Comparison of ENCODE assay signal across 25 cellular contexts in the genomic region with DNA sequence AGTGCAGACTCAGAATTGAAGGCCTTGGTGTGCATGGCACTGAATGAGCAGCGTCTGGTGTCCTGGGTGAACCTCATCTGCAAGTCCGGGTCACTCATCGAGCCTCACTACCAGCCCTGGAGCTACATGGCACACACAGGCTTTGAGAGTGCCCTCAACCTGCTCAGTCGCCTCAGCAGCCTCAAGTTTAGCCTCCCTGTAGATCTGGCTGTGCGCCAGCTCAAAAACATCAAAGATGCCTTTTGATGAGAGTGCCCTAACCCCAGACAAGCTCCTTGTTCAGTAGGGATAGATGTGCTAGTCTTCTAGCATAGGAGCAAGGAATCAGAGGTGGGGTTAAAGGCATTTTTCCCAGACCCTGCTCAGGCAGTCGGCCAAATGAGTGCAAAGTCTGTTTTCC. TPM values are rescaled to one million over a fixed set of nuclear protein-coding genes. Genes with fewer than 3 reads are reported as not detected.
A peak's percentile ranks its signal among the peaks of the same experiment; 100 is the strongest.
DNase-seq lines count a peak whose midpoint lies in the region; ATAC-seq, FAIRE-seq and TF ChIP-seq lines count a peak whose summit lies in the region.
"Had no signal": no experiment of that assay in that cellular context is flagged by ENCODE, and none has a peak within 500 bp of the region (broad histone marks: within the 10 kb centered on the region; RNA-seq: fewer than 3 reads in every experiment).

No MANE protein-coding gene starts in this region.

- no peak overlapping the region for H2AFZ ChIP-seq in HepG2 (ENCODE audit: low read length)

- TF ChIP-seq POLR2A in HepG2 (IDR thresholded peaks at IDR 0.05; ENCODE audit: insufficient read depth in 1 of 2, low read depth in 2 of 2, low read length in 2 of 2) (no peak), right lobe of liver (IDR thresholded peaks at IDR 0.05) (no peak)

- no peak for FAIRE-seq in HepG2 (lab: Jason Lieb, UNC)
- FAIRE-seq: GM18507 had no signal

- in situ Hi-C loops in HepG2 (cut with HindIII; ENCODE audit: extremely low pct_ligation_motif_present, low pct_unique_long_range_greater_than_20kb) = no loop called here

- H3K79me2 ChIP-seq in HepG2 (ENCODE audit: insufficient read depth, low read length) = no peaks in the 10 kb centered on the region

- TF ChIP-seq CTCF in HepG2 (CRISPR knock-in tag; IDR thresholded peaks at IDR 0.05) (no peak), right lobe of liver (IDR thresholded peaks at IDR 0.05) (no peak), RWPE2 (IDR thresholded peaks at IDR 0.05; ENCODE audit: poor library complexity, severe bottlenecking) (no peak), progenitor cell of endocrine pancreas (IDR thresholded peaks at IDR 0.05; ENCODE audit: unreplicated experiment) (no peak)

- POLR2A ChIA-PET in HepG2 (lab: Yijun Ruan, JAX) = interaction anchor here (1.0 to 1.1 kb wide), 2 partner anchors 16 to 167 kb away, joined by 3 to 4 read pairs; partner anchors contain the start of gene BECN1

- H3K4me1 ChIP-seq in HepG2 (ENCODE audit: insufficient read depth, low read length) (0 out of 2 replicates have a peak, but pooled peaks cover 16% of the 10 kb centered on the region), right lobe of liver (no peaks in the 10 kb centered on the region), RWPE2 (ENCODE audit: insufficient read depth, poor library complexity, severe bottlenecking) (peaks cover 31% of the 10 kb centered on the region)

- no peak overlapping the region for H3K4me2 ChIP-seq in HepG2 (ENCODE audit: low read depth, low read length)

- H3K9ac ChIP-seq in HepG2 (ENCODE audit: insufficient read depth, low read depth, low read length) = no peak overlapping the region

- no TSS peak for BruUV-seq in HepG2 (replicated peaks; lab: Mats Ljungman, UMichigan)

- H3K27ac ChIP-seq in HepG2 (ENCODE audit: extremely low read length, insufficient read depth, low read length) = no peak overlapping the region
- H3K27ac ChIP-seq in right lobe of liver = no peak overlapping the region
- H3K27ac ChIP-seq in RWPE2 (ENCODE audit: poor library complexity, severe bottlenecking) = peak overlapping the region; percentile 99
- peak overlapping the region; percentile 33 for H3K27ac ChIP-seq in temporal lobe (ENCODE audit: low read depth, low read length)

- peaks cover 6% of the 10 kb centered on the region for H3K4me1 Mint-ChIP-seq in progenitor cell of endocrine pancreas (ENCODE audit: low read depth)
- H3K4me1 Mint-ChIP-seq in activated naive CD4-positive, alpha-beta T cell treated with anti-CD3 and anti-CD28 coated beads for 36 hours (ENCODE audit: low read depth) = no peaks in the 10 kb centered on the region
- H3K4me1 Mint-ChIP-seq: H9 had no signal

- no peaks in the 10 kb centered on the region for H4K20me1 ChIP-seq in HepG2 (ENCODE audit: insufficient read depth, low read length)

- H3K27ac Mint-ChIP-seq in progenitor cell of endocrine pancreas = no peak overlapping the region
- no peak overlapping the region for H3K27ac Mint-ChIP-seq in activated naive CD4-positive, alpha-beta T cell treated with anti-CD3 and anti-CD28 coated beads for 36 hours
- H3K27ac Mint-ChIP-seq: CD4-positive, alpha-beta T cell; H9 had no signal

- H3K4me3 ChIP-seq in HepG2 (replicated peaks in 1 of 3; ENCODE audit: insufficient read depth in 1 of 3, low read depth in 2 of 3, low read length in 3 of 3) (no peak overlapping the region), right lobe of liver (no peak overlapping the region), RWPE2 (ENCODE audit: severe bottlenecking) (no peak overlapping the region)
- H3K4me3 ChIP-seq: BLaER1 treated with 17β-estradiol and CSF1 and Interleukin-3, amounts not matched to agents 10 nM and 100 nM; SK-N-MC had no signal

- intact Hi-C loops in HepG2 (cut with micrococcal nuclease; ENCODE audit: unreplicated experiment) (no loop called here), right lobe of liver (cut with DNase I) (loop anchor here in 1 of 2 donors (10.0 kb wide), 1 partner anchor 133 kb away; the partner anchor contains the start of gene BRCA1)
- intact Hi-C loops in activated naive CD4-positive, alpha-beta T cell treated with anti-CD3 and anti-CD28 coated beads for 36 hours (cut with micrococcal nuclease) = no loop called here

- DNase-seq in HepG2 (ENCODE audit: low spot score) (no peak), right lobe of liver (no peak), RWPE2 (ENCODE audit: low spot score) (no peak), mesenteric fat pad (ENCODE audit: low spot score) (peak; percentile 69), progenitor cell of endocrine pancreas (ENCODE audit: low spot score, unreplicated experiment) (no peak)
- no peak for DNase-seq in activated naive CD4-positive, alpha-beta T cell treated with anti-CD3 and anti-CD28 coated beads for 36 hours
- DNase-seq: AML-193; CD4-positive, alpha-beta T cell; COR-L47; DMS53; H9; KG1; MM.1S; NCI-H2029; NCI-H526 treated with DMSO at 0.1 percent for 48 hours; SIG-M5; SW 1271 had no signal

- peaks cover 27 to 66% of the 10 kb centered on the region in 2 experiments for H3K36me3 ChIP-seq in HepG2 (replicated peaks in 1 of 2; ENCODE audit: control insufficient read depth in 1 of 2, insufficient read depth in 2 of 2, low read length in 2 of 2)
- H3K36me3 ChIP-seq in right lobe of liver = peaks cover 0 to 59% (median 22%) of the 10 kb centered on the region in 4 donors
- peaks cover 65% of the 10 kb centered on the region for H3K36me3 ChIP-seq in RWPE2 (ENCODE audit: low read depth)

- TF ChIP-seq EP300 in HepG2 (IDR thresholded peaks at IDR 0.05; ENCODE audit: low read depth in 2 of 2, low read length in 2 of 2) (no peak), HepG2 (CRISPR knock-in tag; IDR thresholded peaks at IDR 0.05; ENCODE audit: borderline replicate concordance) (no peak)

- 79% methylated on average over 3 of the region's 6 CpGs for WGBS in HepG2 (ENCODE audit: low lambda C conversion rate)
- 100% methylated on average over 3 of the region's 6 CpGs for WGBS in right lobe of liver (ENCODE audit: insufficient coverage, low coverage, low lambda C conversion rate, missing lambda C conversion rate)

- H3K9me3 Mint-ChIP-seq in progenitor cell of endocrine pancreas (ENCODE audit: low read depth) = no peaks in the 10 kb centered on the region
- no peaks in the 10 kb centered on the region for H3K9me3 Mint-ChIP-seq in activated naive CD4-positive, alpha-beta T cell treated with anti-CD3 and anti-CD28 coated beads for 36 hours
- H3K9me3 Mint-ChIP-seq: CD4-positive, alpha-beta T cell; H9 had no signal

- no peaks in the 10 kb centered on the region for H3K9me3 ChIP-seq in HepG2 (ENCODE audit: low read length)
- no peaks in the 10 kb centered on the region for H3K9me3 ChIP-seq in right lobe of liver
- H3K9me3 ChIP-seq in RWPE2 (ENCODE audit: severe bottlenecking) = no peaks in the 10 kb centered on the region
- H3K9me3 ChIP-seq: BLaER1 treated with 17β-estradiol and CSF1 and Interleukin-3, amounts not matched to agents 10 nM and 100 nM had no signal

- TF ChIP-seq RAD21 in HepG2 (CRISPR knock-in tag; IDR thresholded peaks at IDR 0.05) = no peak

- CTCF ChIA-PET in HepG2 (lab: Yijun Ruan, JAX; ENCODE audit: low intra/inter-chr PET ratio, low total read pairs) = no interaction called here
- CTCF ChIA-PET in activated naive CD4-positive, alpha-beta T cell treated with anti-CD3 and anti-CD28 coated beads for 36 hours (lab: Charles Lee) = interaction anchor here (0.5 kb wide), 1 partner anchor 46 kb away, joined by 3 read pairs; no protein-coding TSS in a partner anchor

- ATAC-seq in HepG2 = no peak
- ATAC-seq in right lobe of liver = no peak
- ATAC-seq in RWPE2 (ENCODE audit: low read depth) = no peak
- no peak for ATAC-seq in HG02884 (IDR thresholded peaks at IDR 0.05; ENCODE audit: unreplicated experiment)
- ATAC-seq: Panc1 had no signal

- H3K4me3 Mint-ChIP-seq in progenitor cell of endocrine pancreas (ENCODE audit: low read depth) = no peak overlapping the region
- no peak overlapping the region for H3K4me3 Mint-ChIP-seq in activated naive CD4-positive, alpha-beta T cell treated with anti-CD3 and anti-CD28 coated beads for 36 hours
- H3K4me3 Mint-ChIP-seq: CD4-positive, alpha-beta T cell; H9 had no signal

- no peaks in the 10 kb centered on the region for H3K27me3 ChIP-seq in HepG2 (ENCODE audit: control insufficient read depth in 1 of 2, insufficient read depth in 2 of 2, low read length in 2 of 2)
- H3K27me3 ChIP-seq in right lobe of liver = no peaks in the 10 kb centered on the region
- no peaks in the 10 kb centered on the region for H3K27me3 ChIP-seq in RWPE2 (ENCODE audit: insufficient read depth, poor library complexity, severe bottlenecking)
- H3K27me3 ChIP-seq: BLaER1 treated with 17β-estradiol and CSF1 and Interleukin-3, amounts not matched to agents 10 nM and 100 nM had no signal

- no peaks in the 10 kb centered on the region for H3K27me3 Mint-ChIP-seq in progenitor cell of endocrine pancreas
- no peaks in the 10 kb centered on the region for H3K27me3 Mint-ChIP-seq in activated naive CD4-positive, alpha-beta T cell treated with anti-CD3 and anti-CD28 coated beads for 36 hours (ENCODE audit: low read depth)
- H3K27me3 Mint-ChIP-seq: CD4-positive, alpha-beta T cell had no signal

- H3K36me3 Mint-ChIP-seq in progenitor cell of endocrine pancreas (ENCODE audit: insufficient read depth) = peaks cover 26% of the 10 kb centered on the region
- peaks cover 19% of the 10 kb centered on the region for H3K36me3 Mint-ChIP-seq in activated naive CD4-positive, alpha-beta T cell treated with anti-CD3 and anti-CD28 coated beads for 36 hours (ENCODE audit: low read depth)

RNA-seq across cellular contexts. Expression of gene RPL27, which starts 6.7 kb away (rescaled TPM):
- total RNA-seq in HepG2 (2016; rRNA removed; fragmentation: Illumina TruSeq; extraction: Trizol) (1,585 and 1,854 TPM in 2 replicates), right lobe of liver (100 to 1,000 TPM; 229 to 528 (median 316) TPM), mesenteric fat pad (838 TPM), temporal lobe (1,145 TPM), progenitor cell of endocrine pancreas (862 and 881 TPM in 2 replicates)
- 2,474 and 2,700 TPM in 2 replicates for total RNA-seq in HepG2 (2016; cell fraction: cytosol; rRNA removed; fragmentation: Illumina TruSeq; extraction: Trizol; ENCODE audit: low read depth)
- 1,612 and 2,027 TPM in 2 replicates for total RNA-seq in HepG2 (2016; cell fraction: insoluble cytoplasmic fraction; rRNA removed; fragmentation: Illumina TruSeq; extraction: Trizol)
- total RNA-seq in HepG2 (2016; cell fraction: membrane; rRNA removed; fragmentation: Illumina TruSeq; extraction: Trizol) = 3,431 and 3,586 TPM in 2 replicates
- 594 and 641 TPM in 2 replicates for total RNA-seq in HepG2 (2016; cell fraction: nucleus; rRNA removed; fragmentation: Illumina TruSeq; extraction: Trizol)
- 5,537 and 5,840 TPM in 2 replicates for polyA plus RNA-seq in HepG2 (2011; rRNA removed)
- polyA plus RNA-seq in HepG2 (2011; cell fraction: cytosol; rRNA removed) = 5,862 and 7,129 TPM in 2 replicates
- 1,636 and 1,825 TPM in 2 replicates for polyA plus RNA-seq in HepG2 (2011; cell fraction: nucleus; rRNA removed)
- polyA plus RNA-seq in HepG2 (2012) = 3,706 and 5,933 TPM in 2 replicates
- 4,996 and 5,283 TPM in 2 replicates for polyA plus RNA-seq in HepG2 (2016; cell fraction: cytosol; fragmentation: Illumina TruSeq; extraction: Trizol; ENCODE audit: low read depth)
- polyA plus RNA-seq in HepG2 (2016; cell fraction: insoluble cytoplasmic fraction; fragmentation: Illumina TruSeq; extraction: Trizol; ENCODE audit: low read depth) = 3,163 and 3,539 TPM in 2 replicates
- polyA plus RNA-seq in HepG2 (2016; cell fraction: membrane; fragmentation: Illumina TruSeq; extraction: Trizol; ENCODE audit: low read depth) = 5,583 and 6,010 TPM in 2 replicates
- 1,621 and 1,722 TPM in 2 replicates for polyA plus RNA-seq in HepG2 (2016; cell fraction: nucleus; fragmentation: Illumina TruSeq; extraction: Trizol; ENCODE audit: insufficient read depth, low read depth)
- polyA minus RNA-seq in HepG2 (2011; rRNA and poly(A)+ RNA removed; ENCODE audit: low replicate concordance) = 2,855 and 3,130 TPM in 2 replicates
- polyA minus RNA-seq in HepG2 (2011; cell fraction: cytosol; rRNA and poly(A)+ RNA removed) = 813 and 904 TPM in 2 replicates
- polyA minus RNA-seq in HepG2 (2011; cell fraction: nucleus; rRNA and poly(A)+ RNA removed) = 526 and 829 TPM in 2 replicates
- total RNA-seq in activated naive CD4-positive, alpha-beta T cell treated with anti-CD3 and anti-CD28 coated beads for 36 hours = 1,000 to 10,000 TPM; 1,974 to 2,033 TPM

RNA-seq across cellular contexts. Expression of gene RUNDC1, which starts 11.1 kb away (rescaled TPM):
- total RNA-seq in HepG2 (2016; rRNA removed; fragmentation: Illumina TruSeq; extraction: Trizol) (9.4 and 10.3 TPM in 2 replicates), right lobe of liver (1 to 10 TPM; 3.6 to 5.1 (median 4.6) TPM), mesenteric fat pad (10.6 TPM), temporal lobe (9.3 TPM), progenitor cell of endocrine pancreas (21.0 and 22.6 TPM in 2 replicates)
- total RNA-seq in HepG2 (2016; cell fraction: cytosol; rRNA removed; fragmentation: Illumina TruSeq; extraction: Trizol; ENCODE audit: low read depth) = 0.91 and 1.2 TPM in 2 replicates
- 8.5 and 10.4 TPM in 2 replicates for total RNA-seq in HepG2 (2016; cell fraction: insoluble cytoplasmic fraction; rRNA removed; fragmentation: Illumina TruSeq; extraction: Trizol)
- 4.6 and 5.0 TPM in 2 replicates for total RNA-seq in HepG2 (2016; cell fraction: membrane; rRNA removed; fragmentation: Illumina TruSeq; extraction: Trizol)
- 8.3 and 10.3 TPM in 2 replicates for total RNA-seq in HepG2 (2016; cell fraction: nucleus; rRNA removed; fragmentation: Illumina TruSeq; extraction: Trizol)
- polyA plus RNA-seq in HepG2 (2011; rRNA removed) = 11.4 and 14.0 TPM in 2 replicates
- 5.1 and 5.2 TPM in 2 replicates for polyA plus RNA-seq in HepG2 (2011; cell fraction: cytosol; rRNA removed)
- polyA plus RNA-seq in HepG2 (2011; cell fraction: nucleus; rRNA removed) = 16.7 and 21.1 TPM in 2 replicates
- polyA plus RNA-seq in HepG2 (2012) = 6.6 and 10.4 TPM in 2 replicates
- 0.78 and 0.85 TPM in 2 replicates for polyA plus RNA-seq in HepG2 (2016; cell fraction: cytosol; fragmentation: Illumina TruSeq; extraction: Trizol; ENCODE audit: low read depth)
- polyA plus RNA-seq in HepG2 (2016; cell fraction: insoluble cytoplasmic fraction; fragmentation: Illumina TruSeq; extraction: Trizol; ENCODE audit: low read depth) = 7.7 and 8.6 TPM in 2 replicates
- 2.0 and 2.1 TPM in 2 replicates for polyA plus RNA-seq in HepG2 (2016; cell fraction: membrane; fragmentation: Illumina TruSeq; extraction: Trizol; ENCODE audit: low read depth)
- polyA plus RNA-seq in HepG2 (2016; cell fraction: nucleus; fragmentation: Illumina TruSeq; extraction: Trizol; ENCODE audit: insufficient read depth, low read depth) = 11.4 and 11.5 TPM in 2 replicates
- polyA minus RNA-seq in HepG2 (2011; rRNA and poly(A)+ RNA removed; ENCODE audit: low replicate concordance) = 23.4 and 27.0 TPM in 2 replicates
- 5.7 and 6.1 TPM in 2 replicates for polyA minus RNA-seq in HepG2 (2011; cell fraction: cytosol; rRNA and poly(A)+ RNA removed)
- polyA minus RNA-seq in HepG2 (2011; cell fraction: nucleus; rRNA and poly(A)+ RNA removed) = 17.3 and 20.8 TPM in 2 replicates
- 1 to 10 TPM; 5.9 to 6.5 TPM for total RNA-seq in activated naive CD4-positive, alpha-beta T cell treated with anti-CD3 and anti-CD28 coated beads for 36 hours

RNA-seq across cellular contexts. Expression of gene PTGES3L, which starts 11.6 kb away (rescaled TPM):
- total RNA-seq in HepG2 (2016; rRNA removed; fragmentation: Illumina TruSeq; extraction: Trizol) (1.2 and 1.9 TPM in 2 replicates), right lobe of liver (not detected), mesenteric fat pad (not detected), temporal lobe (1.5 TPM), progenitor cell of endocrine pancreas (5.6 and 6.5 TPM in 2 replicates)
- total RNA-seq in HepG2 (2016; cell fraction: cytosol; rRNA removed; fragmentation: Illumina TruSeq; extraction: Trizol; ENCODE audit: low read depth) = 0.62 and 1.0 TPM in 2 replicates
- total RNA-seq in HepG2 (2016; cell fraction: insoluble cytoplasmic fraction; rRNA removed; fragmentation: Illumina TruSeq; extraction: Trizol) = 1.6 and 2.6 TPM in 2 replicates
- 1.2 and 1.9 TPM in 2 replicates for total RNA-seq in HepG2 (2016; cell fraction: membrane; rRNA removed; fragmentation: Illumina TruSeq; extraction: Trizol)
- 1.1 and 2.0 TPM in 2 replicates for total RNA-seq in HepG2 (2016; cell fraction: nucleus; rRNA removed; fragmentation: Illumina TruSeq; extraction: Trizol)
- 1.9 and 2.9 TPM in 2 replicates for polyA plus RNA-seq in HepG2 (2011; rRNA removed)
- 1.4 and 1.6 TPM in 2 replicates for polyA plus RNA-seq in HepG2 (2011; cell fraction: cytosol; rRNA removed)
- 5.0 and 6.2 TPM in 2 replicates for polyA plus RNA-seq in HepG2 (2011; cell fraction: nucleus; rRNA removed)
- 0.51 and 0.63 TPM in 2 replicates for polyA plus RNA-seq in HepG2 (2012)
- polyA plus RNA-seq in HepG2 (2016; cell fraction: cytosol; fragmentation: Illumina TruSeq; extraction: Trizol; ENCODE audit: low read depth) = 0.75 and 0.95 TPM in 2 replicates
- 3.0 and 3.4 TPM in 2 replicates for polyA plus RNA-seq in HepG2 (2016; cell fraction: insoluble cytoplasmic fraction; fragmentation: Illumina TruSeq; extraction: Trizol; ENCODE audit: low read depth)
- polyA plus RNA-seq in HepG2 (2016; cell fraction: membrane; fragmentation: Illumina TruSeq; extraction: Trizol; ENCODE audit: low read depth) = 1.5 TPM in 2 replicates
- polyA plus RNA-seq in HepG2 (2016; cell fraction: nucleus; fragmentation: Illumina TruSeq; extraction: Trizol; ENCODE audit: insufficient read depth, low read depth) = 4.8 and 5.2 TPM in 2 replicates
- polyA minus RNA-seq in HepG2 (2011; rRNA and poly(A)+ RNA removed; ENCODE audit: low replicate concordance) = 3.2 and 8.2 TPM in 2 replicates
- 0.89 and 1.3 TPM in 2 replicates for polyA minus RNA-seq in HepG2 (2011; cell fraction: cytosol; rRNA and poly(A)+ RNA removed)
- polyA minus RNA-seq in HepG2 (2011; cell fraction: nucleus; rRNA and poly(A)+ RNA removed) = 8.2 and 11.1 TPM in 2 replicates
- under 1 TPM; 0.33 to 0.57 TPM for total RNA-seq in activated naive CD4-positive, alpha-beta T cell treated with anti-CD3 and anti-CD28 coated beads for 36 hours
- total RNA-seq: G401, HT1080 had no signal

RNA-seq across cellular contexts. Expression of gene IFI35, which starts 15.1 kb away (rescaled TPM):
- 38.1 and 40.2 TPM in 2 replicates for total RNA-seq in HepG2 (2016; rRNA removed; fragmentation: Illumina TruSeq; extraction: Trizol)
- 15.0 and 17.1 TPM in 2 replicates for total RNA-seq in HepG2 (2016; cell fraction: cytosol; rRNA removed; fragmentation: Illumina TruSeq; extraction: Trizol; ENCODE audit: low read depth)
- total RNA-seq in HepG2 (2016; cell fraction: insoluble cytoplasmic fraction; rRNA removed; fragmentation: Illumina TruSeq; extraction: Trizol) = 40.0 and 42.7 TPM in 2 replicates
- total RNA-seq in HepG2 (2016; cell fraction: membrane; rRNA removed; fragmentation: Illumina TruSeq; extraction: Trizol) = 17.3 and 20.7 TPM in 2 replicates
- 20.1 and 24.5 TPM in 2 replicates for total RNA-seq in HepG2 (2016; cell fraction: nucleus; rRNA removed; fragmentation: Illumina TruSeq; extraction: Trizol)
- polyA plus RNA-seq in HepG2 (2011; rRNA removed) = 28.9 and 33.5 TPM in 2 replicates
- 41.0 and 41.7 TPM in 2 replicates for polyA plus RNA-seq in HepG2 (2011; cell fraction: cytosol; rRNA removed)
- polyA plus RNA-seq in HepG2 (2011; cell fraction: nucleus; rRNA removed) = 39.4 and 53.8 TPM in 2 replicates
- polyA plus RNA-seq in HepG2 (2012) = 15.3 and 21.4 TPM in 2 replicates
- 8.4 and 11.2 TPM in 2 replicates for polyA plus RNA-seq in HepG2 (2016; cell fraction: cytosol; fragmentation: Illumina TruSeq; extraction: Trizol; ENCODE audit: low read depth)
- 41.9 and 42.2 TPM in 2 replicates for polyA plus RNA-seq in HepG2 (2016; cell fraction: insoluble cytoplasmic fraction; fragmentation: Illumina TruSeq; extraction: Trizol; ENCODE audit: low read depth)
- 15.1 and 18.7 TPM in 2 replicates for polyA plus RNA-seq in HepG2 (2016; cell fraction: membrane; fragmentation: Illumina TruSeq; extraction: Trizol; ENCODE audit: low read depth)
- polyA plus RNA-seq in HepG2 (2016; cell fraction: nucleus; fragmentation: Illumina TruSeq; extraction: Trizol; ENCODE audit: insufficient read depth, low read depth) = 35.2 and 38.8 TPM in 2 replicates
- 35.6 and 37.0 TPM in 2 replicates for polyA minus RNA-seq in HepG2 (2011; rRNA and poly(A)+ RNA removed; ENCODE audit: low replicate concordance)
- 6.3 and 8.2 TPM in 2 replicates for polyA minus RNA-seq in HepG2 (2011; cell fraction: cytosol; rRNA and poly(A)+ RNA removed)
- polyA minus RNA-seq in HepG2 (2011; cell fraction: nucleus; rRNA and poly(A)+ RNA removed) = 12.6 and 20.0 TPM in 2 replicates
- 10 to 100 TPM; 14.1 to 23.3 (median 18.1) TPM for total RNA-seq in right lobe of liver
- total RNA-seq in mesenteric fat pad = 33.5 TPM
- total RNA-seq in temporal lobe = 1.2 TPM
- 1.2 and 1.6 TPM in 2 replicates for total RNA-seq in progenitor cell of endocrine pancreas
- 10 to 100 TPM; 43.9 to 50.5 TPM for total RNA-seq in activated naive CD4-positive, alpha-beta T cell treated with anti-CD3 and anti-CD28 coated beads for 36 hours

RNA-seq across cellular contexts. Expression of gene AARSD1, which starts 27.2 kb away (rescaled TPM):
- total RNA-seq in HepG2 (2016; rRNA removed; fragmentation: Illumina TruSeq; extraction: Trizol) (24.7 and 29.8 TPM in 2 replicates), right lobe of liver (10 to 100 TPM; 12.3 to 22.1 (median 17.9) TPM), mesenteric fat pad (39.2 TPM), temporal lobe (24.8 TPM), progenitor cell of endocrine pancreas (59.3 and 69.8 TPM in 2 replicates)
- total RNA-seq in HepG2 (2016; cell fraction: cytosol; rRNA removed; fragmentation: Illumina TruSeq; extraction: Trizol; ENCODE audit: low read depth) = 9.4 and 10.6 TPM in 2 replicates
- total RNA-seq in HepG2 (2016; cell fraction: insoluble cytoplasmic fraction; rRNA removed; fragmentation: Illumina TruSeq; extraction: Trizol) = 28.7 and 29.4 TPM in 2 replicates
- total RNA-seq in HepG2 (2016; cell fraction: membrane; rRNA removed; fragmentation: Illumina TruSeq; extraction: Trizol) = 7.7 and 9.0 TPM in 2 replicates
- total RNA-seq in HepG2 (2016; cell fraction: nucleus; rRNA removed; fragmentation: Illumina TruSeq; extraction: Trizol) = 21.2 and 23.9 TPM in 2 replicates
- polyA plus RNA-seq in HepG2 (2011; rRNA removed) = 25.6 and 29.3 TPM in 2 replicates
- polyA plus RNA-seq in HepG2 (2011; cell fraction: cytosol; rRNA removed) = 19.5 and 22.2 TPM in 2 replicates
- 47.0 and 47.5 TPM in 2 replicates for polyA plus RNA-seq in HepG2 (2011; cell fraction: nucleus; rRNA removed)
- 15.6 and 19.8 TPM in 2 replicates for polyA plus RNA-seq in HepG2 (2012)
- 5.1 and 7.5 TPM in 2 replicates for polyA plus RNA-seq in HepG2 (2016; cell fraction: cytosol; fragmentation: Illumina TruSeq; extraction: Trizol; ENCODE audit: low read depth)
- polyA plus RNA-seq in HepG2 (2016; cell fraction: insoluble cytoplasmic fraction; fragmentation: Illumina TruSeq; extraction: Trizol; ENCODE audit: low read depth) = 27.4 and 31.1 TPM in 2 replicates
- 6.9 and 8.4 TPM in 2 replicates for polyA plus RNA-seq in HepG2 (2016; cell fraction: membrane; fragmentation: Illumina TruSeq; extraction: Trizol; ENCODE audit: low read depth)
- polyA plus RNA-seq in HepG2 (2016; cell fraction: nucleus; fragmentation: Illumina TruSeq; extraction: Trizol; ENCODE audit: insufficient read depth, low read depth) = 69.0 and 74.3 TPM in 2 replicates
- polyA minus RNA-seq in HepG2 (2011; rRNA and poly(A)+ RNA removed; ENCODE audit: low replicate concordance) = 10.1 and 60.9 TPM in 2 replicates
- 3.8 and 6.1 TPM in 2 replicates for polyA minus RNA-seq in HepG2 (2011; cell fraction: cytosol; rRNA and poly(A)+ RNA removed)
- polyA minus RNA-seq in HepG2 (2011; cell fraction: nucleus; rRNA and poly(A)+ RNA removed) = 25.8 and 45.0 TPM in 2 replicates
- 10 to 100 TPM; 48.4 to 49.3 TPM for total RNA-seq in activated naive CD4-positive, alpha-beta T cell treated with anti-CD3 and anti-CD28 coated beads for 36 hours

Comparison
In these comparisons a context has a peak if more than half of its experiments do, and no peak if none do; other contexts are left out.
1. H3K27ac ChIP-seq: peak in RWPE2 (single experiment) and temporal lobe (single experiment); none in HepG2 (single experiment) and right lobe of liver (0 of 3).